Comparison of ENCODE assay signal across 8 cellular contexts in the genomic region with DNA sequence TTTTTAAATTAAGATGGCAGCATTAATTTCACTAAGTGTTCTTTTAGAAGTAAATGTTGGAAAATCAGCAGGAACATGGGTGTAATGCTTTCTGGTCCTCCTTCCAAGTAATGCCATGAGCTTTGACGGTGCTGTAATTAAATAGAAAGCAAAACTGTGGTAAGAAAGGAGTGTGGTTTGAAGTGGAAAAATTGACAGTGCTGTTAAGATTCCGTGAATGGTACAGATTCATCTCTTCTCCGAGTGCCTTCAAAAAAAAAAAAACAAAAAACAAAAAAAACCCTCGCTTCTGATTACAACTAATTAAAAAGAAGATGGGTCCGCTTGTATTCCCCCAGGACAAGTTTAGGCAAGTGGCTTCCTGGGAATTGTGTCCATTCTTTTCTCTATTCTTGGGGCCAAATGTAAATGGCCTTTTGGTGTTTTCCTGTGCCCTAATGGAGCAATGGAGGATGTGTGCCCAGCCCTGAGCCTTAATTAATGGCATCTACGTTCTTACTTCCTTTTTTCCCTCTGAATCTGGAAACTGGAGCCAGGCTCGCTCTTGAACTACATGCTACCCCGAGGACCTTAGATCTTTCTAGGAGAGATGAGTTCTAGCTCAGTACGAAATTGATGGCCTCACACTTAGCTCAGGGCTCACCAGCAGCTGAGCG. TPM values are rescaled to one million over a fixed set of nuclear protein-coding genes. Genes with fewer than 3 reads are reported as not detected.
DNase-seq lines count a peak whose midpoint lies in the region; ATAC-seq, FAIRE-seq and TF ChIP-seq lines count a peak whose summit lies in the region.

No MANE protein-coding gene starts in this region.

- in situ Hi-C loops in KBM-7 (cut with MboI; ENCODE audit: low pct_unique_long_range_greater_than_20kb, low sequenced_read_pairs): no loop called here
- in situ Hi-C loops in GM12878 (cut with MboI): loop anchor here (5.0 kb wide), 1 partner anchor 118 kb away; no protein-coding TSS in a partner anchor

- peaks cover 56% of the 10 kb centered on the region for H3K79me2 ChIP-seq in GM12878 (ENCODE audit: control insufficient read depth, insufficient read depth, low read length)

- SMC1A ChIA-PET in GM12878 (lab: Charles Lee; ENCODE audit: uncharacterized antibody, unreplicated experiment): interaction anchor here (0.9 to 1.6 kb wide), 10 partner anchors 8 to 620 kb away, joined by 3 to 5 read pairs (median 4); no protein-coding TSS in a partner anchor

- no peak overlapping the region for H2AFZ ChIP-seq in GM12878 (ENCODE audit: control insufficient read depth, low read depth, low read length)

- FAIRE-seq in GM12878 (lab: Jason Lieb, UNC) (no peak), H54 (lab: Jason Lieb, UNC) (no peak)

- BruUV-seq in GM12878 (replicated peaks; lab: Mats Ljungman, UMichigan): no TSS peak

- WGBS in GM12878 (ENCODE audit: insufficient coverage, insufficient replicate concordance, low lambda C conversion rate, missing lambda C conversion rate): 42% methylated on average over 10 of the region's 10 CpGs
- 58 to 86% methylated on average over 5 to 8 of the region's 10 CpGs for WGBS in mesodermal cell (ENCODE audit: insufficient coverage in 2 of 2), 2 experiments

- no peaks in the 10 kb centered on the region for H3K27me3 ChIP-seq in GM12878 (replicated peaks in 1 of 2; ENCODE audit: control insufficient read depth in 2 of 2, insufficient read depth in 2 of 2, low read length in 1 of 2)

- peaks cover 0 to 5% of the 10 kb centered on the region in 2 experiments; a peak in 1 of 4 replicates for H3K36me3 ChIP-seq in GM12878 (ENCODE audit: control insufficient read depth in 2 of 2, insufficient read depth in 2 of 2, low read length in 1 of 2)
- H3K36me3 ChIP-seq in mesodermal cell (ENCODE audit: control insufficient read depth, insufficient read depth, low read length): peaks cover 33% of the 10 kb centered on the region

- no peak for ATAC-seq in GM12878

- TF ChIP-seq EP300 in GM12878 (IDR thresholded peaks at IDR 0.05; ENCODE audit: borderline replicate concordance in 1 of 2, control insufficient read depth in 1 of 2, low read depth in 2 of 2, low read length in 2 of 2): 0 out of 4 replicates have a peak, but pooled peaks of 1 of the 2 experiments have one; percentile 18

- TF ChIP-seq POLR2A in GM12878 (IDR thresholded peaks at IDR 0.05; ENCODE audit: low read depth, low read length) (no peak), H54 (IDR thresholded peaks at IDR 0.05; ENCODE audit: low read depth, low read length) (no peak)

- TF ChIP-seq CTCF in GM12864 (IDR thresholded peaks at IDR 0.05; ENCODE audit: low read depth, low read length, missing control alignments) (no peak), GM12878 (IDR thresholded peaks at IDR 0.05 in 2 of 3, conservative IDR thresholded peaks at IDR 0.05 in 1 of 3; ENCODE audit: control insufficient read depth in 2 of 3, extremely low read depth in 1 of 3, insufficient read depth in 1 of 3, low read depth in 3 of 3, low read length in 3 of 3) (no peak)

- H3K4me1 ChIP-seq in GM12878 (ENCODE audit: control insufficient read depth, insufficient read depth, low read length) (peaks cover 14% of the 10 kb centered on the region), mesodermal cell (ENCODE audit: control insufficient read depth, insufficient read depth, low read length, poor library complexity, severe bottlenecking) (peaks cover 19% of the 10 kb centered on the region)

- H3K27ac ChIP-seq in GM12878 (ENCODE audit: control insufficient read depth, insufficient read depth) (peak overlapping the region; percentile 53), mesodermal cell (ENCODE audit: low read depth, low read length, severe bottlenecking) (peak overlapping the region; percentile 78)

- no peak for TF ChIP-seq RAD21 in GM12878 (IDR thresholded peaks at IDR 0.05; ENCODE audit: insufficient read depth, low read depth, low read length)

- H4K20me1 ChIP-seq in GM12878 (ENCODE audit: control insufficient read depth, insufficient read depth): no peaks in the 10 kb centered on the region

- RAD21 ChIA-PET in GM12878 (lab: Charles Lee; ENCODE audit: unreplicated experiment): interaction anchor here (0.9 to 7.9 kb wide), 4 partner anchors 117 to 620 kb away, joined by 3 to 55 read pairs (median 7); no protein-coding TSS in a partner anchor

- H3K4me2 ChIP-seq in GM12878 (ENCODE audit: control insufficient read depth, insufficient read depth): peak overlapping the region; percentile 79

- H3K4me3 ChIP-seq in GM12864 (ENCODE audit: low read depth, low read length) (peak overlapping the region; percentile 65), GM12878 (peak overlapping the region; percentile 75), mesodermal cell (ENCODE audit: extremely low read depth, insufficient read depth, low read length, poor library complexity, severe bottlenecking) (no peak overlapping the region)

- intact Hi-C loops in GM12878 (cut with micrococcal nuclease; ENCODE audit: unreplicated experiment): loop anchor here (5.0 to 10.0 kb wide), 4 partner anchors 253 to 629 kb away; a partner anchor contains a TSS

- peak overlapping the region; percentile 79; the same call in 1 of the 2 replicates for H3K9ac ChIP-seq in GM12878 (ENCODE audit: control insufficient read depth, insufficient read depth, low read length)

- POLR2A ChIA-PET in GM12878 (lab: Charles Lee): interaction anchor here (0.6 kb wide), 2 partner anchors 259 to 1066 kb away, joined by 3 to 4 read pairs; no protein-coding TSS in a partner anchor

- CTCF ChIA-PET in GM12878 (lab: Yijun Ruan, JAX): interaction anchor here (0.7 to 1.8 kb wide), 6 partner anchors 7 to 620 kb away, joined by 3 to 12 read pairs (median 4); no protein-coding TSS in a partner anchor

- H3K9me3 ChIP-seq in GM12878 (replicated peaks; ENCODE audit: control insufficient read depth, insufficient read depth, low read length) (no peaks in the 10 kb centered on the region), mesodermal cell (ENCODE audit: control insufficient read depth, low read length) (no peaks in the 10 kb centered on the region)

- DNase-seq in GM12864 (ENCODE audit: low read depth) (no peak), KBM-7 (peak; percentile 43), GM12878 (ENCODE audit: low read depth, low spot score) (no peak), HuH-7 (ENCODE audit: low spot score) (no peak), H54 (ENCODE audit: insufficient read length, low spot score) (no peak), NCI-H1694 treated with DMSO at 0.1 percent for 48 hours (lab: John Stamatoyannopoulos, UW) (no peak), dedifferentiated amniotic fluid mesenchymal stem cell (ENCODE audit: extremely low spot score) (no peak)

TF ChIP-seq in GM12878, 131 proteins besides CTCF, POLR2A, EP300 and RAD21 (continues in another document):
- TF ChIP-seq, protein P1, sequence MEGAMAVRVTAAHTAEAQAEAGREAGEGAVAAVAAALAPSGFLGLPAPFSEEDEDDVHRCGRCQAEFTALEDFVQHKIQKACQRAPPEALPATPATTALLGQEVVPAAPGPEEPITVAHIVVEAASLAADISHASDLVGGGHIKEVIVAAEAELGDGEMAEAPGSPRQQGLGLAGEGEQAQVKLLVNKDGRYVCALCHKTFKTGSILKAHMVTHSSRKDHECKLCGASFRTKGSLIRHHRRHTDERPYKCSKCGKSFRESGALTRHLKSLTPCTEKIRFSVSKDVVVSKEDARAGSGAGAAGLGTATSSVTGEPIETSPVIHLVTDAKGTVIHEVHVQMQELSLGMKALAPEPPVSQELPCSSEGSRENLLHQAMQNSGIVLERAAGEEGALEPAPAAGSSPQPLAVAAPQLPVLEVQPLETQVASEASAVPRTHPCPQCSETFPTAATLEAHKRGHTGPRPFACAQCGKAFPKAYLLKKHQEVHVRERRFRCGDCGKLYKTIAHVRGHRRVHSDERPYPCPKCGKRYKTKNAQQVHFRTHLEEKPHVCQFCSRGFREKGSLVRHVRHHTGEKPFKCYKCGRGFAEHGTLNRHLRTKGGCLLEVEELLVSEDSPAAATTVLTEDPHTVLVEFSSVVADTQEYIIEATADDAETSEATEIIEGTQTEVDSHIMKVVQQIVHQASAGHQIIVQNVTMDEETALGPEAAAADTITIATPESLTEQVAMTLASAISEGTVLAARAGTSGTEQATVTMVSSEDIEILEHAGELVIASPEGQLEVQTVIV (IDR thresholded peaks at IDR 0.05; ENCODE audit: borderline replicate concordance, partially characterized antibody): no peak

RNA-seq across cellular contexts. Expression of a gene that starts 5.1 kb away (rescaled TPM):
- total RNA-seq in GM12878 (2013; cell fraction: nucleolus; rRNA removed): 8.4 and 11.3 TPM in 2 replicates
- total RNA-seq in GM12878 (2014; rRNA removed) (22.5 and 23.4 TPM in 2 replicates), GM12878 (2014; rRNA removed; fragmentation: Illumina TruSeq; extraction: Trizol) (18.9 and 19.4 TPM in 2 replicates), GM12878 (2021) (27.9 and 30.8 TPM in 2 replicates)
- 13.0 TPM for polyA plus RNA-seq in GM12878 (2011; ENCODE audit: low read depth)
- polyA plus RNA-seq in GM12878 (2011; rRNA removed) (70.5 and 76.6 TPM in 2 replicates), GM12878 (2014; fragmentation: Illumina TruSeq; extraction: Trizol) (22.6 and 25.2 TPM in 2 replicates), GM12878 (2014; fragmentation: Nextera tagmentation; extraction: Ambion mirVana) (1 to 10 TPM; 3.8 to 5.7 TPM), GM12878 (2014; rRNA removed) (30.4 and 35.3 TPM in 2 replicates), GM12878 (2016; fragmentation: Nextera tagmentation; extraction: Ambion mirVana) (1 to 10 TPM; 8.4 to 8.5 TPM)
- 51.7 and 62.3 TPM in 2 replicates for polyA plus RNA-seq in GM12878 (2011; cell fraction: cytosol; rRNA removed)
- polyA plus RNA-seq in GM12878 (2011; cell fraction: nucleus; rRNA removed): 82.7 and 110 TPM in 2 replicates
- 18.6 and 23.4 TPM in 2 replicates for polyA plus RNA-seq in GM12878 (2012)
- 42.7 and 46.4 TPM in 2 replicates for polyA minus RNA-seq in GM12878 (2011; rRNA and poly(A)+ RNA removed)
- polyA minus RNA-seq in GM12878 (2011; cell fraction: cytosol; rRNA and poly(A)+ RNA removed): 13.8 and 14.9 TPM in 2 replicates
- polyA minus RNA-seq in GM12878 (2011; cell fraction: nucleus; rRNA and poly(A)+ RNA removed): 24.2 and 34.6 TPM in 2 replicates
- polyA plus RNA-seq in mesodermal cell (2013, experiment 1 of 2): 81.6 TPM
- polyA plus RNA-seq in mesodermal cell (2013, experiment 2 of 2): 72.1 TPM
